In genomic region chr22:29481265-29482000, GRCh38 we compare ENCODE assay signal across 8 cellular contexts. TPM values are rescaled to one million over a fixed set of nuclear protein-coding genes. Genes with fewer than 3 reads are reported as not detected.
DNase-seq lines count a peak whose midpoint lies in the region; ATAC-seq, FAIRE-seq and TF ChIP-seq lines count a peak whose summit lies in the region.

No MANE protein-coding gene starts in this region.

- TF ChIP-seq EP300 in SK-N-SH (IDR thresholded peaks at IDR 0.05; ENCODE audit: borderline replicate concordance in 1 of 2, low read depth in 1 of 2, low read length in 1 of 2) (no peak), esophagus muscularis mucosa (IDR thresholded peaks at IDR 0.05) (no peak)

- H2AFZ ChIP-seq in SK-N-SH (ENCODE audit: low read depth), result peak overlapping the region; percentile 41; the same call in 1 of the 2 replicates

- H3F3A ChIP-seq in SK-N-SH (replicated peaks; ENCODE audit: insufficient read depth), result no peaks in the 10 kb centered on the region

- no peak overlapping the region for H3K9ac ChIP-seq in SK-N-SH

- no peak for FAIRE-seq in pancreas (lab: Jason Lieb, UNC)

- TF ChIP-seq RAD21 in SK-N-SH (IDR thresholded peaks at IDR 0.05; ENCODE audit: low read length), result no peak

- ATAC-seq in pancreas (peak in 3 of 4 donors; percentile 49 to 74 (median 58)), HG02571 (IDR thresholded peaks at IDR 0.05; ENCODE audit: unreplicated experiment) (no peak), aorta (ENCODE audit: low FRiP score) (no peak), GM18868 (IDR thresholded peaks at IDR 0.05; ENCODE audit: unreplicated experiment) (no peak)

- in situ Hi-C loops in G401 (cut with HindIII; ENCODE audit: low sequenced_read_pairs), result no loop called here

- H3K79me2 ChIP-seq in SK-N-SH (ENCODE audit: insufficient read depth), result no peaks in the 10 kb centered on the region

- H4K20me1 ChIP-seq in SK-N-SH (ENCODE audit: insufficient read depth), result 0 out of 2 replicates have a peak, but pooled peaks cover 5% of the 10 kb centered on the region

- no peaks in the 10 kb centered on the region for H3K36me3 ChIP-seq in SK-N-SH (replicated peaks in 1 of 2; ENCODE audit: control insufficient read depth in 1 of 2, insufficient read depth in 2 of 2, low read length in 1 of 2)
- no peaks in the 10 kb centered on the region for H3K36me3 ChIP-seq in esophagus muscularis mucosa
- H3K36me3 ChIP-seq in pancreas, result no peaks in the 10 kb centered on the region
- no peaks in the 10 kb centered on the region for H3K36me3 ChIP-seq in aorta (ENCODE audit: control insufficient read depth in 1 of 2, insufficient read depth in 2 of 2, low read length in 1 of 2)

- H3K27ac ChIP-seq in SK-N-SH (ENCODE audit: low read depth in 2 of 2, low read length in 1 of 2) (no peak overlapping the region), esophagus muscularis mucosa (replicated peaks in 1 of 4) (no peak overlapping the region), pancreas (no peak overlapping the region), aorta (ENCODE audit: low read depth in 1 of 2, low read length in 2 of 2) (no peak overlapping the region)

- DNase-seq in G401 (ENCODE audit: low spot score) (peak; percentile 13), SK-N-SH (no peak), esophagus muscularis mucosa (ENCODE audit: extremely low spot score) (no peak), pancreas (peak in 3 of 6 donors; percentile 33 to 47 (median 36)), cerebellar nuclear complex (lab: John Stamatoyannopoulos, UW) (no peak), aorta (no peak)

- no peak for TF ChIP-seq CTCF in SK-N-SH (IDR thresholded peaks at IDR 0.05)
- TF ChIP-seq CTCF in esophagus muscularis mucosa (IDR thresholded peaks at IDR 0.05), result no peak
- TF ChIP-seq CTCF in pancreas (IDR thresholded peaks at IDR 0.05), result no peak

- CTCF ChIA-PET in SK-N-SH (lab: Yijun Ruan, JAX), result interaction anchor here (0.6 to 3.0 kb wide), 11 partner anchors 10 to 314 kb away, joined by 3 to 12 read pairs (median 3); partner anchors contain the start of gene THOC5

- POLR2A ChIA-PET in SK-N-SH (lab: Yijun Ruan, JAX), result interaction anchor here (0.5 to 1.7 kb wide), 7 partner anchors 9 to 138 kb away, joined by 3 to 13 read pairs (median 4); partner anchors contain the start of gene THOC5

- H3K9me3 ChIP-seq in SK-N-SH (no peaks in the 10 kb centered on the region), esophagus muscularis mucosa (peaks cover 0 to 4% (median 0%) of the 10 kb centered on the region in 4 donors), pancreas (no peaks in the 10 kb centered on the region), aorta (ENCODE audit: control insufficient read depth, low read length) (no peaks in the 10 kb centered on the region)

- H3K27me3 ChIP-seq in SK-N-SH (ENCODE audit: insufficient read depth), result peaks cover 9% of the 10 kb centered on the region; the same call in 1 of the 2 replicates
- peaks cover 7 to 56% (median 36%) of the 10 kb centered on the region in 4 donors for H3K27me3 ChIP-seq in esophagus muscularis mucosa
- H3K27me3 ChIP-seq in pancreas, result peaks cover 0 to 15% (median 5%) of the 10 kb centered on the region in 4 donors
- H3K27me3 ChIP-seq in aorta (ENCODE audit: control insufficient read depth in 1 of 2, insufficient read depth in 2 of 2, low read length in 1 of 2), result no peaks in the 10 kb centered on the region

- no peak for TF ChIP-seq POLR2A in esophagus muscularis mucosa (IDR thresholded peaks at IDR 0.05; ENCODE audit: low read depth)

- no peaks in the 10 kb centered on the region for H3K9me2 ChIP-seq in SK-N-SH

- H3K4me3 ChIP-seq in SK-N-SH (ENCODE audit: low read depth in 2 of 2, low read length in 1 of 2) (peak overlapping the region; percentile 35 to 47; a peak in 2 of 4 replicates), esophagus muscularis mucosa (peak overlapping the region; percentile 30 to 40 (median 37)), pancreas (peak overlapping the region in 1 of 4 donors; percentile 29), aorta (ENCODE audit: low read length in 2 of 2) (no peak overlapping the region)

- peak overlapping the region; percentile 75 for H3K4me2 ChIP-seq in SK-N-SH

- intact Hi-C loops in esophagus muscularis mucosa (cut with DNase I) (no loop called here), pancreas (cut with DNase I) (no loop called here), aorta (cut with DNase I) (no loop called here)

- 53% methylated on average over 14 of the region's 15 CpGs for WGBS in SK-N-SH (ENCODE audit: low lambda C conversion rate)
- WGBS in esophagus muscularis mucosa, result 19% methylated on average over 15 of the region's 15 CpGs
- WGBS in pancreas, 2 donors, result 26 to 31% methylated on average over 15 of the region's 15 CpGs
- WGBS in aorta, 2 donors, result 8 to 9% methylated on average over 15 of the region's 15 CpGs

- H3K4me1 ChIP-seq in SK-N-SH (ENCODE audit: control insufficient read depth in 1 of 2, insufficient read depth in 2 of 2, low read depth in 1 of 2, low read length in 1 of 2), result peaks cover 0 to 32% of the 10 kb centered on the region in 2 experiments; a peak in 1 of 4 replicates
- H3K4me1 ChIP-seq in esophagus muscularis mucosa, result peaks cover 13 to 40% (median 28%) of the 10 kb centered on the region in 4 donors
- H3K4me1 ChIP-seq in pancreas, result peaks cover 0 to 14% (median 3%) of the 10 kb centered on the region in 3 donors
- no peaks in the 10 kb centered on the region for H3K4me1 ChIP-seq in aorta (ENCODE audit: control insufficient read depth in 1 of 2, insufficient read depth in 2 of 2, low read length in 2 of 2)

TF ChIP-seq in SK-N-SH, 30 proteins besides CTCF, POLR2A, EP300 and RAD21:
- TF ChIP-seq IRF3 (IDR thresholded peaks at IDR 0.05; ENCODE audit: low read depth, low read length) (no peak), NRF1 (IDR thresholded peaks at IDR 0.05; ENCODE audit: low read depth, low read length) (no peak), JUND (IDR thresholded peaks at IDR 0.05) (no peak), MEF2A (IDR thresholded peaks at IDR 0.05; ENCODE audit: borderline replicate concordance, low read depth) (no peak), FOXM1 (IDR thresholded peaks at IDR 0.05; ENCODE audit: low read depth) (no peak), USF1 (IDR thresholded peaks at IDR 0.05; ENCODE audit: borderline replicate concordance, low read depth) (no peak), POLR2AphosphoS5 (IDR thresholded peaks at IDR 0.05; ENCODE audit: low read depth, low read length) (no peak), RFX5 (IDR thresholded peaks at IDR 0.05; ENCODE audit: low read length) (no peak), ZBTB33 (IDR thresholded peaks at IDR 0.05; ENCODE audit: borderline replicate concordance, low read depth) (no peak), SMC3 (IDR thresholded peaks at IDR 0.05; ENCODE audit: low read depth, low read length) (no peak), MXI1 (IDR thresholded peaks at IDR 0.05; ENCODE audit: low read depth, low read length) (no peak; the same call in 1 of the 2 replicates)

RNA-seq across cellular contexts. Expression of gene NEFH, which starts 1.4 kb away (rescaled TPM):
- total RNA-seq in G401 (2014; rRNA removed; shearing (Covaris generic)), result 11.6 and 14.3 TPM in 2 replicates
- polyA plus RNA-seq in SK-N-SH (2012; rRNA removed), result 3.5 TPM in 2 replicates
- 4.2 and 4.3 TPM in 2 replicates for polyA plus RNA-seq in SK-N-SH (2012; cell fraction: cytosol; rRNA removed)
- 0.72 and 1.1 TPM in 2 replicates for polyA plus RNA-seq in SK-N-SH (2012; cell fraction: nucleus; rRNA removed)
- total RNA-seq in esophagus muscularis mucosa, result 1 to 10 TPM; 1.2 to 2.7 (median 2.0) TPM
- total RNA-seq in pancreas, result under 1 TPM; 0.05 to 0.72 (median 0.13) TPM
- polyA plus RNA-seq in pancreas, result under 1 TPM; 0.23 to 0.99 TPM
- total RNA-seq in aorta, result under 1 TPM; 0.36 to 0.63 TPM
- polyA plus RNA-seq in aorta, result under 1 TPM in 1 of 2 donors, not detected in 1; 0.38 TPM

RNA-seq across cellular contexts. Expression of gene RFPL1, which starts 43.0 kb away (rescaled TPM):
- not detected in 2 replicates for total RNA-seq in G401 (2014; rRNA removed; shearing (Covaris generic))
- polyA plus RNA-seq in SK-N-SH (2012; rRNA removed) (not detected in 2 replicates), pancreas (under 1 TPM in 1 of 2 donors, not detected in 1; 0.09 TPM), aorta (not detected)
- not detected in 2 replicates for polyA plus RNA-seq in SK-N-SH (2012; cell fraction: cytosol; rRNA removed)
- not detected in 2 replicates for polyA plus RNA-seq in SK-N-SH (2012; cell fraction: nucleus; rRNA removed)
- total RNA-seq in esophagus muscularis mucosa (not detected), pancreas (not detected), aorta (not detected)

Comparison
In these comparisons a context has a peak if more than half of its experiments do, and no peak if none do; other contexts are left out.
1. H3K4me3 ChIP-seq: peak in SK-N-SH (2 of 2) and esophagus muscularis mucosa (4 of 4); none in aorta (0 of 2).
2. ATAC-seq: peak in pancreas (3 of 4); none in HG02571 (single experiment), aorta (single experiment) and GM18868 (single experiment).